9 cellular contexts compared by ENCODE assay signal in the genomic region with DNA sequence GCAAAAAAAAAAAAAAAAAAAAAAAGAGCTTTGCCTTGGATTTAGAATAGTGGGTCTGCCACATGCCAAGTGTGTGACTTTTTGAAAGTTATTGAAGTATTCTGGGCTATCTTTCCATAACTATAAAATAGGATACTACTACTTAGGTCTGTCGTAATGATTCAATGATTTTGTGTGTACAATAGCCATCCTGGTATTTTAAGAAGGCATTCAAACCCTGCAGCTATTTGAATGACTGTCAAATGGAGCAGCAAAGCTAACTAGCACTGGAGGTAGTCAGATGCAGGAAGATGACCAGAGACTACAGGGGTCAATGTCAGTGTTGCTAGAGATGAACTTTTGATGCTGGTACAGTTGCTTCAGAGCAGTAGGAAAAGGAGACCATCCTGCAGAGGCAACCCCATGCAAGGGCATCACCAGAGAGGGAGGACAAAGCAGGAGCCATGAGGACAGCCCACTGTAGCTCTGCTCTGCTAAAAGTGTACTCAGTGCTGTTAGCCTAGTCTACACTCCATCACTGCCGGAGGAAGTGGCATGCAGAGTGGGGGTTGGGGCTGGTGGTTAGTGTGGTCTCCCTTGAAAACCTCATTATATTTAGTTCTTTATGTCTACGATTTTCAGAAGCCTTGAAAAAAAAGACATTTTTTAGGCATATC. TPM values are rescaled to one million over a fixed set of nuclear protein-coding genes. Genes with fewer than 3 reads are reported as not detected.
A peak's percentile ranks its signal among the peaks of the same experiment; 100 is the strongest.
DNase-seq lines count a peak whose midpoint lies in the region; ATAC-seq, FAIRE-seq and TF ChIP-seq lines count a peak whose summit lies in the region.
"Had no signal": no experiment of that assay in that cellular context is flagged by ENCODE, and none has a peak within 500 bp of the region (broad histone marks: within the 10 kb centered on the region; RNA-seq: fewer than 3 reads in every experiment).

No MANE protein-coding gene starts in this region.

- peak overlapping the region; percentile 50 to 68 (median 65) for H3K4me3 Mint-ChIP-seq in T-cell

- peak; percentile 49 for ATAC-seq in GM18868 (IDR thresholded peaks at IDR 0.05; ENCODE audit: unreplicated experiment)
- peak; percentile 46 for ATAC-seq in HG02938 (IDR thresholded peaks at IDR 0.05; ENCODE audit: unreplicated experiment)
- peak; percentile 79 to 90 (median 90) for ATAC-seq in T-cell (replicated peaks in 1 of 4)
- ATAC-seq in GM12878: peak; percentile 74

- no peaks in the 10 kb centered on the region for H3K9me3 ChIP-seq in GM12878 (replicated peaks; ENCODE audit: control insufficient read depth, insufficient read depth, low read length)

- no peaks in the 10 kb centered on the region for H3K27me3 Mint-ChIP-seq in T-cell

- in situ Hi-C loops in GM12878 (cut with MboI) (no loop called here), ACHN (cut with HindIII; ENCODE audit: low pct_ligation_motif_present, low pct_unique_long_range_greater_than_20kb, low sequenced_read_pairs) (no loop called here)

- H4K20me1 ChIP-seq in GM12878 (ENCODE audit: control insufficient read depth, insufficient read depth): no peaks in the 10 kb centered on the region

- intact Hi-C loops in GM12878 (cut with micrococcal nuclease; ENCODE audit: unreplicated experiment): loop anchor here (1.0 to 2.0 kb wide), 2 partner anchors 13 to 30 kb away; a partner anchor contains a TSS

- no peaks in the 10 kb centered on the region for H3K9me3 Mint-ChIP-seq in T-cell

- no peak overlapping the region for H2AFZ ChIP-seq in GM12878 (ENCODE audit: control insufficient read depth, low read depth, low read length)
- H2AFZ ChIP-seq: parathyroid adenoma had no signal

- FAIRE-seq in GM12878 (lab: Jason Lieb, UNC): peak; percentile 68

- peaks cover 19% of the 10 kb centered on the region for H3K36me3 Mint-ChIP-seq in T-cell

- H3K27ac ChIP-seq in GM12878 (ENCODE audit: control insufficient read depth, insufficient read depth): peak overlapping the region; percentile 58
- H3K27ac ChIP-seq: parathyroid adenoma had no signal

- no peaks in the 10 kb centered on the region for H3K27me3 ChIP-seq in GM12878 (replicated peaks in 1 of 2; ENCODE audit: control insufficient read depth in 2 of 2, insufficient read depth in 2 of 2, low read length in 1 of 2)

- RAD21 ChIA-PET in GM12878 (lab: Charles Lee; ENCODE audit: unreplicated experiment): interaction anchor here (0.5 to 10.7 kb wide), 15 partner anchors 10 to 795 kb away, joined by 3 to 235 read pairs (median 8); a partner anchor contains a TSS

- SMC1A ChIA-PET in GM12878 (lab: Charles Lee; ENCODE audit: uncharacterized antibody, unreplicated experiment): interaction anchor here (1.0 to 11.4 kb wide), 9 partner anchors 11 to 124 kb away, joined by 3 to 292 read pairs (median 9); a partner anchor contains a TSS

- peak overlapping the region; percentile 64 to 79 for H3K27ac Mint-ChIP-seq in T-cell

- peaks cover 78 to 92% (median 90%) of the 10 kb centered on the region in 3 donors for H3K4me1 Mint-ChIP-seq in T-cell

- no peak for TF ChIP-seq CTCF in GM12878 (IDR thresholded peaks at IDR 0.05 in 2 of 3, conservative IDR thresholded peaks at IDR 0.05 in 1 of 3; ENCODE audit: control insufficient read depth in 2 of 3, extremely low read depth in 1 of 3, insufficient read depth in 1 of 3, low read depth in 3 of 3, low read length in 3 of 3)

- POLR2A ChIA-PET in T-cell (lab: Charles Lee): interaction anchor here in 1 of 2 donors (0.5 to 9.0 kb wide), 9 partner anchors 12 to 117 kb away, joined by 3 to 218 read pairs (median 5); a partner anchor contains a TSS
- POLR2A ChIA-PET in GM12878 (lab: Charles Lee): interaction anchor here (0.5 to 10.0 kb wide), 7 partner anchors 16 to 216 kb away, joined by 3 to 194 read pairs (median 8); a partner anchor contains a TSS

- CTCF ChIA-PET in T-cell (lab: Charles Lee) (interaction anchor here in 1 of 2 donors (0.6 to 1.8 kb wide), 4 partner anchors 27 to 1331 kb away, joined by 3 to 12 read pairs (median 4); a partner anchor contains a TSS), GM12878 (lab: Yijun Ruan, JAX) (interaction anchor here (0.9 to 4.6 kb wide), 10 partner anchors 7 to 279 kb away, joined by 3 to 29 read pairs (median 7); a partner anchor contains a TSS)

- H3K36me3 ChIP-seq in GM12878 (ENCODE audit: control insufficient read depth in 2 of 2, insufficient read depth in 2 of 2, low read length in 1 of 2): peaks cover 5 to 12% of the 10 kb centered on the region in 2 experiments; a peak in 3 of 4 replicates

- peaks cover 51% of the 10 kb centered on the region for H3K4me1 ChIP-seq in GM12878 (ENCODE audit: control insufficient read depth, insufficient read depth, low read length)
- H3K4me1 ChIP-seq: parathyroid adenoma had no signal

- H3K4me2 ChIP-seq in GM12878 (ENCODE audit: control insufficient read depth, insufficient read depth): peak overlapping the region; percentile 46

- peak overlapping the region; percentile 5; the same call in 1 of the 2 replicates for H3K4me3 ChIP-seq in GM12878

- peak overlapping the region; percentile 5; the same call in 1 of the 2 replicates for H3K9ac ChIP-seq in GM12878 (ENCODE audit: control insufficient read depth, insufficient read depth, low read length)
- H3K9ac ChIP-seq: parathyroid adenoma had no signal

- BruUV-seq in GM12878 (replicated peaks; lab: Mats Ljungman, UMichigan): no TSS peak

- WGBS in GM12878 (ENCODE audit: insufficient coverage, insufficient replicate concordance, low lambda C conversion rate, missing lambda C conversion rate): 7% methylated on average over 3 of the region's 3 CpGs

- H3K79me2 ChIP-seq in GM12878 (ENCODE audit: control insufficient read depth, insufficient read depth, low read length): peaks cover 93% of the 10 kb centered on the region
- H3K79me2 ChIP-seq: parathyroid adenoma had no signal

- DNase-seq in T-cell: peak; percentile 46 to 90 (median 85)
- DNase-seq in GM12878 (ENCODE audit: low read depth, low spot score): peak; percentile 72
- DNase-seq in stimulated activated CD4-positive, alpha-beta T cell treated with anti-CD3 and anti-CD28 coated beads, Interleukin-4, amount 100 ng/mL, for 1 hour: peak; percentile 50
- DNase-seq in ecto neural progenitor cell (ENCODE audit: low spot score): no peak
- DNase-seq in ACHN: no peak
- DNase-seq in hepatic stellate cell (ENCODE audit: low spot score): no peak

- TF ChIP-seq RAD21 in GM12878 (IDR thresholded peaks at IDR 0.05; ENCODE audit: insufficient read depth, low read depth, low read length): peak; percentile 29; the same call in 1 of the 2 replicates

- peak; percentile 68 for TF ChIP-seq POLR2A in GM12878 (IDR thresholded peaks at IDR 0.05; ENCODE audit: low read depth, low read length)

- peak; percentile 78 to 85 for TF ChIP-seq EP300 in GM12878 (IDR thresholded peaks at IDR 0.05; ENCODE audit: borderline replicate concordance in 1 of 2, control insufficient read depth in 1 of 2, low read depth in 2 of 2, low read length in 2 of 2)

TF ChIP-seq in GM12878, 131 proteins besides CTCF, POLR2A, EP300 and RAD21 (continues in another document):
- TF ChIP-seq, protein P1, sequence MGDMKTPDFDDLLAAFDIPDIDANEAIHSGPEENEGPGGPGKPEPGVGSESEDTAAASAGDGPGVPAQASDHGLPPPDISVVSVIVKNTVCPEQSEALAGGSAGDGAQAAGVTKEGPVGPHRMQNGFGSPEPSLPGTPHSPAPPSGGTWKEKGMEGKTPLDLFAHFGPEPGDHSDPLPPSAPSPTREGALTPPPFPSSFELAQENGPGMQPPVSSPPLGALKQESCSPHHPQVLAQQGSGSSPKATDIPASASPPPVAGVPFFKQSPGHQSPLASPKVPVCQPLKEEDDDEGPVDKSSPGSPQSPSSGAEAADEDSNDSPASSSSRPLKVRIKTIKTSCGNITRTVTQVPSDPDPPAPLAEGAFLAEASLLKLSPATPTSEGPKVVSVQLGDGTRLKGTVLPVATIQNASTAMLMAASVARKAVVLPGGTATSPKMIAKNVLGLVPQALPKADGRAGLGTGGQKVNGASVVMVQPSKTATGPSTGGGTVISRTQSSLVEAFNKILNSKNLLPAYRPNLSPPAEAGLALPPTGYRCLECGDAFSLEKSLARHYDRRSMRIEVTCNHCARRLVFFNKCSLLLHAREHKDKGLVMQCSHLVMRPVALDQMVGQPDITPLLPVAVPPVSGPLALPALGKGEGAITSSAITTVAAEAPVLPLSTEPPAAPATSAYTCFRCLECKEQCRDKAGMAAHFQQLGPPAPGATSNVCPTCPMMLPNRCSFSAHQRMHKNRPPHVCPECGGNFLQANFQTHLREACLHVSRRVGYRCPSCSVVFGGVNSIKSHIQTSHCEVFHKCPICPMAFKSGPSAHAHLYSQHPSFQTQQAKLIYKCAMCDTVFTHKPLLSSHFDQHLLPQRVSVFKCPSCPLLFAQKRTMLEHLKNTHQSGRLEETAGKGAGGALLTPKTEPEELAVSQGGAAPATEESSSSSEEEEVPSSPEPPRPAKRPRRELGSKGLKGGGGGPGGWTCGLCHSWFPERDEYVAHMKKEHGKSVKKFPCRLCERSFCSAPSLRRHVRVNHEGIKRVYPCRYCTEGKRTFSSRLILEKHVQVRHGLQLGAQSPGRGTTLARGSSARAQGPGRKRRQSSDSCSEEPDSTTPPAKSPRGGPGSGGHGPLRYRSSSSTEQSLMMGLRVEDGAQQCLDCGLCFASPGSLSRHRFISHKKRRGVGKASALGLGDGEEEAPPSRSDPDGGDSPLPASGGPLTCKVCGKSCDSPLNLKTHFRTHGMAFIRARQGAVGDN (IDR thresholded peaks at IDR 0.05): peak; percentile 78; the same call in 1 of the 2 replicates
- TF ChIP-seq SUZ12 (IDR thresholded peaks at IDR 0.05; ENCODE audit: unreplicated experiment) (no peak), ZSCAN29 (IDR thresholded peaks at IDR 0.05) (peak; percentile 68), NR2F1 (conservative IDR thresholded peaks at IDR 0.05) (0 out of 2 replicates have a peak, but pooled peaks have one; percentile 16)

RNA-seq across cellular contexts. Expression of a gene that starts 29.0 kb away (rescaled TPM):
- 10 to 100 TPM in 2 of 5 donors, 1 to 10 TPM in 3; 5.2 to 64.2 (median 6.0) TPM for total RNA-seq in T-cell
- 55.2 and 55.7 TPM in 2 replicates for total RNA-seq in GM12878 (2013; cell fraction: nucleolus; rRNA removed)
- 37.7 and 38.4 TPM in 2 replicates for total RNA-seq in GM12878 (2014; rRNA removed)
- total RNA-seq in GM12878 (2014; rRNA removed; fragmentation: Illumina TruSeq; extraction: Trizol): 33.3 and 34.9 TPM in 2 replicates
- total RNA-seq in GM12878 (2021): 27.6 and 27.7 TPM in 2 replicates
- 12.1 TPM for polyA plus RNA-seq in GM12878 (2011; ENCODE audit: low read depth)
- polyA plus RNA-seq in GM12878 (2011; rRNA removed): 32.3 and 36.7 TPM in 2 replicates
- polyA plus RNA-seq in GM12878 (2011; cell fraction: cytosol; rRNA removed): 54.2 and 57.2 TPM in 2 replicates
- 39.7 and 50.3 TPM in 2 replicates for polyA plus RNA-seq in GM12878 (2011; cell fraction: nucleus; rRNA removed)
- polyA plus RNA-seq in GM12878 (2012): 17.1 and 20.4 TPM in 2 replicates
- 26.9 and 27.4 TPM in 2 replicates for polyA plus RNA-seq in GM12878 (2014; fragmentation: Illumina TruSeq; extraction: Trizol)
- 10 to 100 TPM; 20.3 to 32.1 TPM for polyA plus RNA-seq in GM12878 (2014; fragmentation: Nextera tagmentation; extraction: Ambion mirVana)
- 22.9 and 27.3 TPM in 2 replicates for polyA plus RNA-seq in GM12878 (2014; rRNA removed)
- polyA plus RNA-seq in GM12878 (2016; fragmentation: Nextera tagmentation; extraction: Ambion mirVana): 10 to 100 TPM; 27.7 to 28.0 TPM
- polyA minus RNA-seq in GM12878 (2011; rRNA and poly(A)+ RNA removed): 84.4 and 93.6 TPM in 2 replicates
- polyA minus RNA-seq in GM12878 (2011; cell fraction: cytosol; rRNA and poly(A)+ RNA removed): 18.3 and 20.3 TPM in 2 replicates
- polyA minus RNA-seq in GM12878 (2011; cell fraction: nucleus; rRNA and poly(A)+ RNA removed): 60.7 and 101 TPM in 2 replicates

Comparison
In these comparisons a context has a peak if more than half of its experiments do, and no peak if none do; other contexts are left out.
1. DNase-seq: peak in T-cell (34 of 34), GM12878 (single experiment) and stimulated activated CD4-positive, alpha-beta T cell treated with anti-CD3 and anti-CD28 coated beads, Interleukin-4, amount 100 ng/mL, for 1 hour (single experiment); none in ecto neural progenitor cell (single experiment), ACHN (single experiment) and hepatic stellate cell (single experiment).
2. Peak in every context shown above with its lines, with median percentiles within 50 percentile points of each other: ATAC-seq.